ENCODE assay signal across 8 cellular contexts in the genomic region with DNA sequence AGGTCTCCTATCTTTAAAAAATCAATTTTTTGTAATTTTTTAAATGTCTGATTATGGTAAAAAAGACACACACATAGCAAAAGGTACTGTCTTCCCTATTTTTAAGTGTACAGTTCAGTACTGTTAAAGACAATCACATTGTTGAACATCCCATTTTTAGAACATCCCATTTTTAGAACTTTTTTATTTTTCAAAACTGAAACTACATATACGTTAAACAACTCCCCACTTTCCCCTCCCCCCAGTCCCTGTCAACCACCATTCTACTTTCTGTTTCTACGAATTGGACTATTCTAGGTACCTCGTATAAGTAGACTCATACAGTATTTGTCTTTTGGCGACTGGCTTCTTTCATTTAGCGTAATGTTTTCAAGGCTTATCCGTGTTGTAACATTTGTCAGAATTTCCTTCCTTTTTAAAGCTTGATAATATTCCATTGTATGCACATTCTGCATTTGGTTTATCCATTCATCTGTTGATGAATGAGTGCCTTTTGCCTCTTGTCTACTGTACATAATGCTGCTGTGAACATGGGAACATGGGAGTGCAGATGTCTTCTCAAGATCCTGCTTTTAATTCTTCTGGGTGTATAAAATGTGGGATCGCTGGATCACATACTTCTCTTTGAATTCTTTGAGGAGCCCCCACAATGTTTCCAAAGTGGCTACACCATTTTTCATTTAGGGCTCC.
DNase-seq lines count a peak whose midpoint lies in the region; ATAC-seq and TF ChIP-seq lines count a peak whose summit lies in the region.

No MANE protein-coding gene starts in this region.

- DNase-seq in mammary epithelial cell (no peak), MCF 10A (ENCODE audit: unreplicated experiment) (no peak), HPDE6-E6E7 (ENCODE audit: extremely low spot score) (no peak), NCI-H748 (lab: John Stamatoyannopoulos, UW; ENCODE audit: unreplicated experiment) (no peak), Right ventricle myocardium superior (no peak)
- peak in 1 of 2 donors; percentile 34 for DNase-seq in activated naive CD4-positive, alpha-beta T cell treated with anti-CD3 and anti-CD28 coated beads, Interleukin-2, amount 50 U/mL, for 72 hours (ENCODE audit: low spot score in 2 of 2)
- DNase-seq in stimulated activated naive CD8-positive, alpha-beta T cell treated with anti-CD3 and anti-CD28 coated beads, Interleukin-15, amount 100 ng/mL, for 72 hours, result peak; percentile 37 to 45

- no peak overlapping the region for H2AFZ ChIP-seq in mammary epithelial cell (ENCODE audit: low read depth, low read length)

- H3K36me3 ChIP-seq in mammary epithelial cell (ENCODE audit: insufficient read depth, low read length), result no peaks in the 10 kb centered on the region

- no peaks in the 10 kb centered on the region for H3K9me3 ChIP-seq in mammary epithelial cell (replicated peaks; ENCODE audit: insufficient read depth, low read length)

- no peaks in the 10 kb centered on the region for H3K79me2 ChIP-seq in mammary epithelial cell (ENCODE audit: insufficient read depth, low read length)

- no peaks in the 10 kb centered on the region for H3K27me3 ChIP-seq in mammary epithelial cell (ENCODE audit: insufficient read depth, low read length)

- WGBS in mammary epithelial cell (ENCODE audit: low coverage, missing lambda C conversion rate), result 99% methylated on average over 7 of the region's 7 CpGs

- dilution Hi-C loops in mammary epithelial cell (cut with HindIII; ENCODE audit: low sequenced_read_pairs), result no loop called here

- no peaks in the 10 kb centered on the region for H4K20me1 ChIP-seq in mammary epithelial cell (ENCODE audit: insufficient read depth, low read length)

- H3K27ac ChIP-seq in mammary epithelial cell (ENCODE audit: insufficient read depth, low read depth, low read length), result no peak overlapping the region

- intact Hi-C loops in mammary epithelial cell (cut with micrococcal nuclease) (no loop called here), MCF 10A (cut with micrococcal nuclease) (no loop called here), Right ventricle myocardium superior (cut with DNase I) (no loop called here)

- H3K27me3 Mint-ChIP-seq in MCF 10A (ENCODE audit: insufficient read depth, unreplicated experiment), result no peaks in the 10 kb centered on the region
- H3K27me3 Mint-ChIP-seq in stimulated activated naive CD8-positive, alpha-beta T cell treated with anti-CD3 and anti-CD28 coated beads, Interleukin-15, amount 100 ng/mL, for 72 hours, result no peaks in the 10 kb centered on the region

- H3K4me1 Mint-ChIP-seq in MCF 10A (ENCODE audit: insufficient read depth, unreplicated experiment), result peaks cover 17% of the 10 kb centered on the region
- peaks cover 54% of the 10 kb centered on the region for H3K4me1 Mint-ChIP-seq in stimulated activated naive CD8-positive, alpha-beta T cell treated with anti-CD3 and anti-CD28 coated beads, Interleukin-15, amount 100 ng/mL, for 72 hours

- H3K9ac ChIP-seq in mammary epithelial cell (ENCODE audit: insufficient read depth, low read length), result no peak overlapping the region

- no peaks in the 10 kb centered on the region for H3K9me3 Mint-ChIP-seq in MCF 10A (ENCODE audit: unreplicated experiment)
- H3K9me3 Mint-ChIP-seq in activated naive CD4-positive, alpha-beta T cell treated with anti-CD3 and anti-CD28 coated beads, Interleukin-2, amount 50 U/mL, for 72 hours, result peaks cover 0 to 15% of the 10 kb centered on the region in 2 donors
- peaks cover 7 to 15% of the 10 kb centered on the region in 2 donors for H3K9me3 Mint-ChIP-seq in stimulated activated naive CD8-positive, alpha-beta T cell treated with anti-CD3 and anti-CD28 coated beads, Interleukin-15, amount 100 ng/mL, for 72 hours

- no peak overlapping the region for H3K4me3 ChIP-seq in mammary epithelial cell (replicated peaks in 1 of 3; ENCODE audit: insufficient read depth in 1 of 3, low read depth in 2 of 3, low read length in 3 of 3)

- BruUV-seq in mammary epithelial cell (replicated peaks; lab: Mats Ljungman, UMichigan) (no TSS peak), MCF 10A (replicated peaks; lab: Mats Ljungman, UMichigan) (no TSS peak)

- POLR2A ChIA-PET in MCF 10A (lab: Yijun Ruan, JAX), result interaction anchor here (0.6 to 1.5 kb wide), 2 partner anchors 9 to 25 kb away, joined by 3 read pairs; no protein-coding TSS in a partner anchor

- H3K36me3 Mint-ChIP-seq in MCF 10A (ENCODE audit: insufficient read depth, unreplicated experiment), result peaks cover 6% of the 10 kb centered on the region
- peaks cover 10% of the 10 kb centered on the region in 2 donors for H3K36me3 Mint-ChIP-seq in activated naive CD4-positive, alpha-beta T cell treated with anti-CD3 and anti-CD28 coated beads, Interleukin-2, amount 50 U/mL, for 72 hours

- in situ Hi-C loops in mammary epithelial cell (cut with MboI; ENCODE audit: low sequenced_read_pairs in 2 of 2), result no loop called here

- peaks cover 26% of the 10 kb centered on the region for H3K4me1 ChIP-seq in mammary epithelial cell (ENCODE audit: insufficient read depth, low read length)

- ATAC-seq in HG03442 (IDR thresholded peaks at IDR 0.05; ENCODE audit: unreplicated experiment) (peak; percentile 66), Right ventricle myocardium superior (ENCODE audit: poor library complexity) (no peak)
- peak; percentile 71 to 82 for ATAC-seq in activated naive CD4-positive, alpha-beta T cell treated with anti-CD3 and anti-CD28 coated beads, Interleukin-2, amount 50 U/mL, for 72 hours
- ATAC-seq in stimulated activated naive CD8-positive, alpha-beta T cell treated with anti-CD3 and anti-CD28 coated beads, Interleukin-15, amount 100 ng/mL, for 72 hours, result peak; percentile 94

- H3K4me2 ChIP-seq in mammary epithelial cell (ENCODE audit: insufficient read depth, low read depth, low read length), result peak overlapping the region; percentile 10

- TF ChIP-seq CTCF in mammary epithelial cell (conservative IDR thresholded peaks at IDR 0.05 in 1 of 2, IDR thresholded peaks at IDR 0.05 in 1 of 2; ENCODE audit: extremely low read depth in 1 of 2, insufficient read depth in 1 of 2, low read depth in 1 of 2, low read length in 2 of 2) (no peak), MCF 10A (IDR thresholded peaks at IDR 0.05; ENCODE audit: unreplicated experiment) (no peak)

- CTCF ChIA-PET in mammary epithelial cell (lab: Charles Lee; ENCODE audit: low non-redundant PET) (no interaction called here), MCF 10A (lab: Yijun Ruan, JAX) (interaction anchor here (1.3 kb wide), 1 partner anchor 83 kb away, joined by 4 read pairs; no protein-coding TSS in a partner anchor)

- no peak overlapping the region for H3K4me3 Mint-ChIP-seq in MCF 10A (ENCODE audit: unreplicated experiment)
- H3K4me3 Mint-ChIP-seq in stimulated activated naive CD8-positive, alpha-beta T cell treated with anti-CD3 and anti-CD28 coated beads, Interleukin-15, amount 100 ng/mL, for 72 hours, result peak overlapping the region; percentile 26 to 45

- H3K27ac Mint-ChIP-seq in MCF 10A (ENCODE audit: low read depth, unreplicated experiment), result no peak overlapping the region
- H3K27ac Mint-ChIP-seq in activated naive CD4-positive, alpha-beta T cell treated with anti-CD3 and anti-CD28 coated beads, Interleukin-2, amount 50 U/mL, for 72 hours, result no peak overlapping the region
- peak overlapping the region; percentile 76 to 77 for H3K27ac Mint-ChIP-seq in stimulated activated naive CD8-positive, alpha-beta T cell treated with anti-CD3 and anti-CD28 coated beads, Interleukin-15, amount 100 ng/mL, for 72 hours

Comparison
In these comparisons a context has a peak if more than half of its experiments do, and no peak if none do; other contexts are left out.
1. DNase-seq: peak in stimulated activated naive CD8-positive, alpha-beta T cell treated with anti-CD3 and anti-CD28 coated beads, Interleukin-15, amount 100 ng/mL, for 72 hours (2 of 2); none in mammary epithelial cell (single experiment), MCF 10A (single experiment), HPDE6-E6E7 (single experiment), NCI-H748 (single experiment) and Right ventricle myocardium superior (single experiment).
2. H3K27ac Mint-ChIP-seq: peak in stimulated activated naive CD8-positive, alpha-beta T cell treated with anti-CD3 and anti-CD28 coated beads, Interleukin-15, amount 100 ng/mL, for 72 hours (2 of 2); none in MCF 10A (single experiment) and activated naive CD4-positive, alpha-beta T cell treated with anti-CD3 and anti-CD28 coated beads, Interleukin-2, amount 50 U/mL, for 72 hours (0 of 2).